ENCODE assay signal across 25 cellular contexts in the genomic region with DNA sequence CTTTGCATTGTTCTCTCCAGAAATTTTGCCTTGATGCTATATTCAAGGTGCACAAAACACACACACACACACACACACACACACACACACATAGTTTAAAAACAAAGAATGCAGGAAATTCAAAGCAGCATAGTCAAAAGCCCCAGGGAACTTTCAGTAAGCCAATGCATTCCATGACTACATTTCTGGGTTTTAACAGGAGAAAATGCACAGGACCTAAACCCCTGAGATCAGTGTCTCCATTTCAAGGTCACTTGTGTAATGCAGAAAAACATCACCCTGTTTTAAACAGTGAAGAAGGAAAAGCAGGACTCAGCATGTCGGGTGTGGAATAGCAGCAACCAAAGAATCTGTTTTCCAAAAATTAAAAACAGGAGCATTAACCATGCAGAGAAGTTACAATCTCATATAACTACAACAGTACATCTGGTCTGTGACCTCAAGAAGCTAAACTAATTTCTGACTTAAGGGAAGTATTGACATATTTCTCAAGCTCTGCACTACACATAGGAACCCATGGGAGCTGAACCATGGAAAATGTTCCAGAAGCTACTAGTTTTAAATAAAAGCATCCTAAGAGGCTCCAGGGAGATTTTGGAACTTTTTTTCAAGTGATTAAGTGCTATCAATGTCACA.
DNase-seq lines count a peak whose midpoint lies in the region; ATAC-seq and TF ChIP-seq lines count a peak whose summit lies in the region.
"Had no signal": no experiment of that assay in that cellular context is flagged by ENCODE, and none has a peak within 500 bp of the region (broad histone marks: within the 10 kb centered on the region; RNA-seq: fewer than 3 reads in every experiment).

No MANE protein-coding gene starts in this region.

- H3K4me3 Mint-ChIP-seq in MCF 10A (ENCODE audit: unreplicated experiment) = no peak overlapping the region
- H3K4me3 Mint-ChIP-seq: activated CD8-positive, alpha-beta T cell treated with anti-CD3 and anti-CD28 coated beads, Interleukin-2, amount 10 ng/mL, durations not matched to agents 7 days and 5 days; effector memory CD8-positive, alpha-beta T cell had no signal

- H3K4me3 ChIP-seq in breast epithelium = no peak overlapping the region
- no peak overlapping the region for H3K4me3 ChIP-seq in mammary epithelial cell (replicated peaks in 1 of 3; ENCODE audit: insufficient read depth in 1 of 3, low read depth in 2 of 3, low read length in 3 of 3)
- H3K4me3 ChIP-seq: gastroesophageal sphincter, PC-9, SK-N-MC, thoracic aorta had no signal

- BruUV-seq in MCF 10A (replicated peaks; lab: Mats Ljungman, UMichigan) = no TSS peak
- BruUV-seq in mammary epithelial cell (replicated peaks; lab: Mats Ljungman, UMichigan) = TSS peak; percentile 35

- H3K9me3 Mint-ChIP-seq in MCF 10A (ENCODE audit: unreplicated experiment) = no peaks in the 10 kb centered on the region
- H3K9me3 Mint-ChIP-seq: effector memory CD8-positive, alpha-beta T cell had no signal

- H2AFZ ChIP-seq in mammary epithelial cell (ENCODE audit: low read depth, low read length) = peak overlapping the region; percentile 62
- H2AFZ ChIP-seq: PC-9 had no signal

- H4K20me1 ChIP-seq in mammary epithelial cell (ENCODE audit: insufficient read depth, low read length) = no peaks in the 10 kb centered on the region

- H3K27me3 Mint-ChIP-seq in MCF 10A (ENCODE audit: insufficient read depth, unreplicated experiment) = no peaks in the 10 kb centered on the region

- peaks cover 6% of the 10 kb centered on the region for H3K36me3 Mint-ChIP-seq in MCF 10A (ENCODE audit: insufficient read depth, unreplicated experiment)

- H3K27me3 ChIP-seq in breast epithelium (no peaks in the 10 kb centered on the region), mammary epithelial cell (ENCODE audit: insufficient read depth, low read length) (no peaks in the 10 kb centered on the region), foreskin keratinocyte (no peaks in the 10 kb centered on the region)
- H3K27me3 ChIP-seq: gastroesophageal sphincter had no signal

- no peak for ATAC-seq in foreskin keratinocyte
- peak; percentile 60 for ATAC-seq in sciatic nerve
- ATAC-seq: activated CD8-positive, alpha-beta T cell treated with anti-CD3 and anti-CD28 coated beads, Interleukin-2, amount 10 ng/mL, durations not matched to agents 7 days and 5 days; activated naive CD4-positive, alpha-beta T cell treated with anti-CD3 and anti-CD28 coated beads, Interleukin-2, amount 50 U/mL, for 72 hours; effector memory CD8-positive, alpha-beta T cell; gastroesophageal sphincter had no signal

- H3K36me3 ChIP-seq in breast epithelium (no peaks in the 10 kb centered on the region), mammary epithelial cell (ENCODE audit: insufficient read depth, low read length) (no peaks in the 10 kb centered on the region)
- H3K36me3 ChIP-seq: gastroesophageal sphincter, thoracic aorta had no signal

- peak overlapping the region; percentile 19 to 42 for H3K27ac ChIP-seq in breast epithelium
- H3K27ac ChIP-seq in mammary epithelial cell (ENCODE audit: insufficient read depth, low read depth, low read length) = no peak overlapping the region
- no peak overlapping the region for H3K27ac ChIP-seq in foreskin keratinocyte
- H3K27ac ChIP-seq: 22Rv1, gastroesophageal sphincter, PC-9, SK-N-MC, thoracic aorta had no signal

- TF ChIP-seq CTCF in breast epithelium (IDR thresholded peaks at IDR 0.05) (no peak), MCF 10A (IDR thresholded peaks at IDR 0.05; ENCODE audit: unreplicated experiment) (no peak), mammary epithelial cell (conservative IDR thresholded peaks at IDR 0.05 in 1 of 2, IDR thresholded peaks at IDR 0.05 in 1 of 2; ENCODE audit: extremely low read depth in 1 of 2, insufficient read depth in 1 of 2, low read depth in 1 of 2, low read length in 2 of 2) (no peak), foreskin keratinocyte (conservative IDR thresholded peaks at IDR 0.05) (no peak)

- in situ Hi-C loops in mammary epithelial cell (cut with MboI; ENCODE audit: low sequenced_read_pairs in 2 of 2) = loop anchor here in 1 of 2 donors (25.0 kb wide), 1 partner anchor 244 kb away; no protein-coding TSS in a partner anchor

- dilution Hi-C loops in mammary epithelial cell (cut with HindIII; ENCODE audit: low sequenced_read_pairs) = no loop called here

- CTCF ChIA-PET in MCF 10A (lab: Yijun Ruan, JAX) (interaction anchor here (0.6 to 0.9 kb wide), 4 partner anchors 10 to 604 kb away, joined by 3 read pairs; no protein-coding TSS in a partner anchor), mammary epithelial cell (lab: Charles Lee; ENCODE audit: low non-redundant PET) (interaction anchor here (0.8 kb wide), 1 partner anchor 66 kb away, joined by 3 read pairs; no protein-coding TSS in a partner anchor)

- WGBS in mammary epithelial cell (ENCODE audit: low coverage, missing lambda C conversion rate) = 6% methylated on average over 1 of the region's 1 CpG

- H3K27ac Mint-ChIP-seq in MCF 10A (ENCODE audit: low read depth, unreplicated experiment) = no peak overlapping the region
- H3K27ac Mint-ChIP-seq: activated CD8-positive, alpha-beta T cell treated with anti-CD3 and anti-CD28 coated beads, Interleukin-2, amount 10 ng/mL, durations not matched to agents 7 days and 5 days; activated naive CD4-positive, alpha-beta T cell treated with anti-CD3 and anti-CD28 coated beads, Interleukin-2, amount 50 U/mL, for 72 hours; effector memory CD8-positive, alpha-beta T cell had no signal

- peaks cover 0 to 3% of the 10 kb centered on the region in 2 donors for H3K9me3 ChIP-seq in breast epithelium
- H3K9me3 ChIP-seq in mammary epithelial cell (replicated peaks; ENCODE audit: insufficient read depth, low read length) = no peaks in the 10 kb centered on the region
- H3K9me3 ChIP-seq: gastroesophageal sphincter, thoracic aorta had no signal

- H3K9ac ChIP-seq in mammary epithelial cell (ENCODE audit: insufficient read depth, low read length) = no peak overlapping the region

- no peak overlapping the region for H3K4me2 ChIP-seq in mammary epithelial cell (ENCODE audit: insufficient read depth, low read depth, low read length)
- H3K4me2 ChIP-seq: PC-9 had no signal

- no peaks in the 10 kb centered on the region for H3K4me1 ChIP-seq in breast epithelium
- no peaks in the 10 kb centered on the region for H3K4me1 ChIP-seq in mammary epithelial cell (ENCODE audit: insufficient read depth, low read length)
- H3K4me1 ChIP-seq in foreskin keratinocyte = no peaks in the 10 kb centered on the region
- H3K4me1 ChIP-seq: gastroesophageal sphincter had no signal

- DNase-seq in breast epithelium (ENCODE audit: low spot score in 2 of 2) = no peak
- DNase-seq in MCF 10A (ENCODE audit: unreplicated experiment) = no peak
- peak; percentile 11 for DNase-seq in mammary epithelial cell
- DNase-seq in foreskin keratinocyte = peak; percentile 31 to 78
- DNase-seq in sciatic nerve (ENCODE audit: low spot score) = no peak
- no peak for DNase-seq in RPMI8226
- DNase-seq in epidermal melanocyte (ENCODE audit: insufficient read length, low spot score) = no peak
- DNase-seq in NCI-H1417 treated with DMSO at 0.1 percent for 48 hours (lab: John Stamatoyannopoulos, UW) = no peak
- DNase-seq: activated CD8-positive, alpha-beta T cell treated with anti-CD3 and anti-CD28 coated beads, Interleukin-2, amount 10 ng/mL, durations not matched to agents 7 days and 5 days; C1 segment of cervical spinal cord; caudate nucleus; DMS 273 treated with DMSO at 0.1 percent for 48 hours; effector memory CD8-positive, alpha-beta T cell; NCI-H1436; NCI-H2171 treated with DMSO at 0.1 percent for 48 hours; NCI-H774; PC-9; posterior cingulate gyrus; stimulated activated CD4-positive, alpha-beta T cell treated with anti-CD3 and anti-CD28 coated beads, Interleukin-12 subunit alpha, Interleukin-12 subunit beta, amount 100 ng/mL, for 4 hours; T1000 had no signal

- intact Hi-C loops in breast epithelium (cut with DNase I; ENCODE audit: low total_unique reads) = no loop called here
- intact Hi-C loops in MCF 10A (cut with micrococcal nuclease) = no loop called here
- intact Hi-C loops in mammary epithelial cell (cut with micrococcal nuclease) = no loop called here
- intact Hi-C loops in sciatic nerve (cut with DNase I) = no loop called here

- H3K4me1 Mint-ChIP-seq in MCF 10A (ENCODE audit: insufficient read depth, unreplicated experiment) = peaks cover 13% of the 10 kb centered on the region

- POLR2A ChIA-PET in MCF 10A (lab: Yijun Ruan, JAX) = interaction anchor here (0.9 kb wide), 1 partner anchor 11 kb away, joined by 3 read pairs; no protein-coding TSS in a partner anchor

- H3K79me2 ChIP-seq in mammary epithelial cell (ENCODE audit: insufficient read depth, low read length) = no peaks in the 10 kb centered on the region

- TF ChIP-seq POLR2A in breast epithelium (IDR thresholded peaks at IDR 0.05) = no peak

Comparison
In these comparisons a context has a peak if more than half of its experiments do, and no peak if none do; other contexts are left out.
1. DNase-seq: peak in mammary epithelial cell (single experiment) and foreskin keratinocyte (2 of 2); none in breast epithelium (0 of 2), MCF 10A (single experiment), sciatic nerve (single experiment), RPMI8226 (single experiment), epidermal melanocyte (single experiment) and NCI-H1417 treated with DMSO at 0.1 percent for 48 hours (single experiment).
2. H3K27ac ChIP-seq: peak in breast epithelium (2 of 2); none in mammary epithelial cell (single experiment) and foreskin keratinocyte (single experiment).